Comparison of ENCODE assay signal across 8 cellular contexts in genomic region chrX:37572137-37572587, GRCh38. TPM values are rescaled to one million over a fixed set of nuclear protein-coding genes. Genes with fewer than 3 reads are reported as not detected.
DNase-seq lines count a peak whose midpoint lies in the region; ATAC-seq, FAIRE-seq and TF ChIP-seq lines count a peak whose summit lies in the region.
"Not testable (repeated sequence)": the region's sequence is repeated elsewhere in the genome, so short reads cannot be mapped to it uniquely, and the experiment has no call there.

No MANE protein-coding gene starts in this region.

- POLR2A ChIA-PET in A673 (lab: Charles Lee; ENCODE audit: low non-redundant PET); H1 (lab: Charles Lee; ENCODE audit: partially characterized antibody): not testable (repeated sequence)

- not testable (repeated sequence) for H3K36me3 Mint-ChIP-seq in activated T-helper 17 cell treated with anti-CD3 and anti-CD28 coated beads, Interleukin-2, amount 50 U/mL, for 72 hours (ENCODE audit: low read depth)

- H3K79me1 ChIP-seq in H1 (ENCODE audit: low read depth, low read length): not testable (repeated sequence)

- peak overlapping the region; percentile 41 for H3K4me3 ChIP-seq in A673 (ENCODE audit: low read depth, low read length, poor library complexity, severe bottlenecking)
- H3K4me3 ChIP-seq in LNCaP clone FGC (ENCODE audit: low read depth, low read length): 0 out of 2 replicates have a peak overlapping the region, but pooled peaks have one; percentile 13
- peak overlapping the region in 3 of 4 experiments; percentile 2 to 53 (median 18); a peak in 4 of 8 replicates for H3K4me3 ChIP-seq in H1 (ENCODE audit: extremely low read depth in 1 of 4, insufficient read depth in 2 of 4, low read depth in 3 of 4, low read length in 4 of 4)
- peak overlapping the region; percentile 21 for H3K4me3 ChIP-seq in retinal pigment epithelial cell (ENCODE audit: low read length)

- TF ChIP-seq POLR2A in H1 (IDR thresholded peaks at IDR 0.05; ENCODE audit: control extremely low read depth in 1 of 2, low read depth in 2 of 2, low read length in 2 of 2): not testable (repeated sequence)

- H2BK20ac ChIP-seq in H1 (ENCODE audit: low read length): not testable (repeated sequence)

- not testable (repeated sequence) for H3K18ac ChIP-seq in H1 (ENCODE audit: extremely low read depth, low read length)

- not testable (repeated sequence) for BruUV-seq in A673 (replicated peaks; lab: Mats Ljungman, UMichigan)

- ATAC-seq in GM19455 (IDR thresholded peaks at IDR 0.05; ENCODE audit: unreplicated experiment) (peak; percentile 57), left colon (peak; percentile 85)
- peak; percentile 78 for ATAC-seq in activated T-helper 17 cell treated with anti-CD3 and anti-CD28 coated beads, Interleukin-2, amount 50 U/mL, for 72 hours (replicated peaks)

- H2BK5ac ChIP-seq in H1 (ENCODE audit: low read depth, low read length): not testable (repeated sequence)

- not testable (repeated sequence) for H3K9ac ChIP-seq in H1 (replicated peaks in 1 of 4; ENCODE audit: extremely low read depth in 1 of 4, low read depth in 3 of 4, low read length in 3 of 4)

- not testable (repeated sequence) for H3K9me3 Mint-ChIP-seq in activated T-helper 17 cell treated with anti-CD3 and anti-CD28 coated beads, Interleukin-2, amount 50 U/mL, for 72 hours

- H2BK120ac ChIP-seq in H1 (replicated peaks; ENCODE audit: low read depth, low read length): not testable (repeated sequence)

- not testable (repeated sequence) for H3K27ac ChIP-seq in A673 (ENCODE audit: low read depth, low read length, poor library complexity, severe bottlenecking); H1 (ENCODE audit: low read depth, low read length)

- not testable (repeated sequence) for H3K4me1 Mint-ChIP-seq in activated T-helper 17 cell treated with anti-CD3 and anti-CD28 coated beads, Interleukin-2, amount 50 U/mL, for 72 hours

- not testable (repeated sequence) for H4K8ac ChIP-seq in H1 (ENCODE audit: extremely low read depth, insufficient read depth, low read length)

- intact Hi-C loops in A673 (cut with micrococcal nuclease; ENCODE audit: unreplicated experiment); left colon (cut with DNase I, micrococcal nuclease): not testable (repeated sequence)

- H3K36me3 ChIP-seq in A673 (ENCODE audit: insufficient read depth, low read length, poor library complexity, severe bottlenecking); H1 (ENCODE audit: control insufficient read depth in 2 of 4, insufficient read depth in 4 of 4, low read length in 3 of 4): not testable (repeated sequence)

- H2BK15ac ChIP-seq in H1 (ENCODE audit: low read length): not testable (repeated sequence)

- H3K56ac ChIP-seq in H1 (replicated peaks; ENCODE audit: insufficient read length, low read depth, low read length): not testable (repeated sequence)

- CTCF ChIA-PET in A673 (lab: Charles Lee): interaction anchor here (0.6 to 0.7 kb wide), 2 partner anchors 350 to 445 kb away, joined by 3 to 5 read pairs; no protein-coding TSS in a partner anchor
- CTCF ChIA-PET in H1 (lab: Charles Lee; ENCODE audit: partially characterized antibody): interaction anchor here (1.3 kb wide), 1 partner anchor 97 kb away, joined by 3 read pairs; no protein-coding TSS in a partner anchor

- FAIRE-seq in H1 (lab: Jason Lieb, UNC): not testable (repeated sequence)

- 0% methylated on average over 3 of the region's 56 CpGs; no CpG with 5 or more reads in 1 of the 2 experiments for WGBS in H1 (ENCODE audit: extremely low coverage in 1 of 2, insufficient coverage in 1 of 2, insufficient read length in 1 of 2, insufficient replicate concordance in 2 of 2, low coverage in 1 of 2, low lambda C conversion rate in 2 of 2, missing lambda C conversion rate in 1 of 2), 2 experiments

- H4K5ac ChIP-seq in H1 (ENCODE audit: insufficient read length, low read depth, low read length): not testable (repeated sequence)

- not testable (repeated sequence) for H2AFZ ChIP-seq in H1 (ENCODE audit: low read length)

- H3K23me2 ChIP-seq in H1 (ENCODE audit: low read depth, low read length): not testable (repeated sequence)

- not testable (repeated sequence) for TF ChIP-seq EP300 in H1 (IDR thresholded peaks at IDR 0.05; ENCODE audit: borderline replicate concordance in 1 of 2, low read depth in 2 of 2, low read length in 2 of 2)

- not testable (repeated sequence) for H4K20me1 ChIP-seq in H1 (replicated peaks in 1 of 2; ENCODE audit: control insufficient read depth in 1 of 2, insufficient read depth in 2 of 2, low read length in 2 of 2)

- DNase-seq in A673 (ENCODE audit: low spot score): peak; percentile 39
- not testable (repeated sequence) for DNase-seq in LNCaP clone FGC (ENCODE audit: low read depth); retinal pigment epithelial cell (ENCODE audit: low read depth)
- DNase-seq in RPMI7951 (ENCODE audit: low read depth): peak; percentile 1
- peak in 1 of 2 experiments; percentile 55 for DNase-seq in H1 (ENCODE audit: low read depth in 1 of 2, low spot score in 2 of 2)
- DNase-seq in left colon: peak; percentile 52 to 60

- H3K9me3 ChIP-seq in A673 (ENCODE audit: low read depth, low read length, poor library complexity, severe bottlenecking); H1 (ENCODE audit: insufficient read depth in 2 of 2, low read depth in 1 of 2, low read length in 1 of 2): not testable (repeated sequence)

- H2BK12ac ChIP-seq in H1 (ENCODE audit: low read depth, low read length): not testable (repeated sequence)

- peak overlapping the region; percentile 58 to 59 for H3K4me2 ChIP-seq in H1 (ENCODE audit: insufficient read depth in 1 of 2, low read depth in 2 of 2, low read length in 2 of 2)

- H3K14ac ChIP-seq in H1 (ENCODE audit: insufficient read length): not testable (repeated sequence)

- H3K27me3 ChIP-seq in A673 (replicated peaks; ENCODE audit: insufficient read depth, low read depth, low read length, poor library complexity); H1 (replicated peaks in 1 of 4; ENCODE audit: control insufficient read depth in 3 of 4, extremely low read depth in 1 of 4, insufficient read depth in 3 of 4, low read length in 3 of 4): not testable (repeated sequence)

- not testable (repeated sequence) for H4K91ac ChIP-seq in H1 (replicated peaks; ENCODE audit: insufficient read length, low read length)

- H3K79me2 ChIP-seq in H1 (ENCODE audit: control insufficient read depth in 1 of 2, insufficient read depth in 2 of 2, low read length in 2 of 2): not testable (repeated sequence)

- TF ChIP-seq CTCF in A673 (conservative IDR thresholded peaks at IDR 0.05; ENCODE audit: low read depth, low read length): peak; percentile 42; the same call in 1 of the 2 replicates
- TF ChIP-seq CTCF in LNCaP clone FGC (IDR thresholded peaks at IDR 0.05; ENCODE audit: control insufficient read depth, extremely low read depth, insufficient read depth): peak; percentile 30; the same call in 1 of the 2 replicates
- peak; percentile 43 to 46 (median 45) for TF ChIP-seq CTCF in H1 (IDR thresholded peaks at IDR 0.05; ENCODE audit: control extremely low read depth in 1 of 3, insufficient read depth in 1 of 3, low read depth in 1 of 3, low read length in 3 of 3)
- peak; percentile 29 for TF ChIP-seq CTCF in retinal pigment epithelial cell (conservative IDR thresholded peaks at IDR 0.05; ENCODE audit: low read depth, low read length)

- peak overlapping the region; percentile 78 for H3K4me3 Mint-ChIP-seq in activated T-helper 17 cell treated with anti-CD3 and anti-CD28 coated beads, Interleukin-2, amount 50 U/mL, for 72 hours

- H3K4ac ChIP-seq in H1 (replicated peaks; ENCODE audit: insufficient read length, low read depth, low read length): not testable (repeated sequence)

- H2AK5ac ChIP-seq in H1 (ENCODE audit: low read depth, low read length): not testable (repeated sequence)

- not testable (repeated sequence) for H3K27ac Mint-ChIP-seq in activated T-helper 17 cell treated with anti-CD3 and anti-CD28 coated beads, Interleukin-2, amount 50 U/mL, for 72 hours

- not testable (repeated sequence) for H3K27me3 Mint-ChIP-seq in activated T-helper 17 cell treated with anti-CD3 and anti-CD28 coated beads, Interleukin-2, amount 50 U/mL, for 72 hours

- H3K23ac ChIP-seq in H1 (ENCODE audit: insufficient read length): not testable (repeated sequence)

- H3K4me1 ChIP-seq in A673 (ENCODE audit: insufficient read depth, low read length, poor library complexity, severe bottlenecking); H1 (replicated peaks in 1 of 4; ENCODE audit: control insufficient read depth in 3 of 4, insufficient read depth in 4 of 4, low read length in 3 of 4): not testable (repeated sequence)

- peak; percentile 58 to 71 for TF ChIP-seq RAD21 in H1 (IDR thresholded peaks at IDR 0.05 in 1 of 2, conservative IDR thresholded peaks at IDR 0.05 in 1 of 2; ENCODE audit: low read depth in 2 of 2, low read length in 2 of 2)

RNA-seq across cellular contexts. Expression of gene LANCL3, which starts 0.7 kb away (rescaled TPM):
- total RNA-seq in A673 (2021): 2.4 and 2.5 TPM in 2 replicates
- total RNA-seq in RPMI7951 (2014; rRNA removed; shearing (Covaris generic)): 0.72 and 1.1 TPM in 2 replicates
- under 1 TPM; 0.40 to 0.95 TPM for total RNA-seq in activated T-helper 17 cell treated with anti-CD3 and anti-CD28 coated beads, Interleukin-2, amount 50 U/mL, for 72 hours
- 0.36 and 0.37 TPM in 2 replicates for total RNA-seq in H1 (2021; fragmentation: NEBNext Ultra II Directional; extraction: Animal tissue kit (Norgen Biotek cat#: 25700))
- polyA plus RNA-seq in H1 (2011; rRNA removed): 0.11 and 0.24 TPM in 2 replicates
- polyA plus RNA-seq in H1 (2011; cell fraction: cytosol; rRNA removed): 0.18 TPM
- 0.10 TPM for polyA plus RNA-seq in H1 (2011; cell fraction: nucleus; rRNA removed)
- polyA plus RNA-seq in H1 (2012, experiment 1 of 2): 0.10 to 0.39 TPM (median 0.21 TPM) in 4 replicates
- polyA plus RNA-seq in H1 (2012, experiment 2 of 2): 0.12 TPM
- polyA plus RNA-seq in H1 (2013, experiment 1 of 2): 0.10 TPM
- polyA plus RNA-seq in H1 (2013, experiment 2 of 2): 0.13 TPM
- 0.09 and 0.12 TPM in 2 replicates for polyA minus RNA-seq in H1 (2011; rRNA and poly(A)+ RNA removed)
- polyA minus RNA-seq in H1 (2011; cell fraction: cytosol; rRNA and poly(A)+ RNA removed): 0.44 TPM
- polyA minus RNA-seq in H1 (2011; cell fraction: nucleus; rRNA and poly(A)+ RNA removed): 0.80 TPM
- 1 to 10 TPM; 4.6 to 5.5 TPM for total RNA-seq in left colon
